Comparison of ENCODE assay signal across 18 cellular contexts in the genomic region with DNA sequence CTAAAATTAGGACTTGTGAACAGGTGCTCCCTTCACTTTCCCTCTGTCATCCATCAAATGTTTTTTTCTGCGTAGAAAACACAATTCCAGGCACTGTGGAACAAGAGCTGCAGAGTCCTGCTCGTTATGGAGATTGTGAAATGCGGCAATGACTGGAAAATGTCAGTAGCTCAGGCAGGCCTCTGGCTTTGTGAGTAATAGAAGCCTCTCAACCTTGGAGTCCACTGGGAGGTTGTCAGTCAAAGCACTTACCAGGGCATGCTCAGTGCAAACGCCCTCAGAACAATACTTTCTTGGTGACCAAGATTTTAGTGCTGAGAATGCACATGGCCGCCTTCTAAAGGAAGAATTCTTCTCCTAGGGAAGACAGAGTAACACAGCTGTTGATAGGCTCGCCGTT. TPM values are rescaled to one million over a fixed set of nuclear protein-coding genes. Genes with fewer than 3 reads are reported as not detected.
"Had no signal": no experiment of that assay in that cellular context is flagged by ENCODE, and none has a peak within 500 bp of the region (broad histone marks: within the 10 kb centered on the region; RNA-seq: fewer than 3 reads in every experiment).

No MANE protein-coding gene starts in this region.

- H3K27me3 ChIP-seq: testis, vagina had no signal

- FAIRE-seq: endometrium, TTC549 had no signal

- H3K4me3 ChIP-seq: spleen, testis, vagina had no signal

- H3K27ac ChIP-seq: spleen, testis, vagina, WERI-Rb-1 had no signal

- H3K36me3 ChIP-seq: spleen, vagina, WERI-Rb-1 had no signal

- H3K4me1 ChIP-seq: spleen, testis, vagina had no signal

- ATAC-seq: activated CD8-positive, alpha-beta T cell treated with anti-CD3 and anti-CD28 coated beads, Interleukin-2, amount 10 ng/mL, durations not matched to agents 7 days and 5 days; activated naive CD8-positive, alpha-beta T cell treated with anti-CD3 and anti-CD28 coated beads, Interleukin-2, amount 50 U/mL, for 24 hours had no signal

- DNase-seq: activated CD4-positive, alpha-beta T cell treated with anti-CD3 and anti-CD28 coated beads for 1 hour; activated CD4-positive, alpha-beta T cell treated with anti-CD3 and anti-CD28 coated beads, Interleukin-2, amount 50 U/mL, for 1 hour; activated CD8-positive, alpha-beta T cell treated with anti-CD3 and anti-CD28 coated beads, Interleukin-2, amount 10 ng/mL, durations not matched to agents 7 days and 5 days; activated gamma-delta T cell; activated naive CD4-positive, alpha-beta T cell treated with anti-CD3 and anti-CD28 coated beads, Interleukin-2, amount 50 U/mL, for 16 hours; activated naive CD8-positive, alpha-beta T cell treated with anti-CD3 and anti-CD28 coated beads, Interleukin-2, amount 50 U/mL, for 24 hours; aorta; effector CD4-positive, alpha-beta T cell; erythroblast; foreskin fibroblast; spleen; stimulated activated CD4-positive, alpha-beta T cell treated with anti-CD3 and anti-CD28 coated beads, Interleukin-4, amount 100 ng/mL, for 1 hour; stimulated activated naive CD4-positive, alpha-beta T cell; testis; WERI-Rb-1 had no signal

- H3K9me3 ChIP-seq: spleen, testis, vagina had no signal

RNA-seq across cellular contexts. Expression of a gene that starts 26.7 kb away (rescaled TPM):
- polyA plus RNA-seq: aorta had no signal
